8 cellular contexts compared by ENCODE assay signal in genomic region chr2:47172922-47173695, GRCh38. TPM values are rescaled to one million over a fixed set of nuclear protein-coding genes. Genes with fewer than 3 reads are reported as not detected.
DNase-seq lines count a peak whose midpoint lies in the region; ATAC-seq and TF ChIP-seq lines count a peak whose summit lies in the region.

No MANE protein-coding gene starts in this region.

- H3F3A ChIP-seq in DOHH2 (ENCODE audit: control insufficient read depth, insufficient read depth): peaks cover 14% of the 10 kb centered on the region

- CTCF ChIA-PET in Panc1 (lab: Charles Lee): interaction anchor here (0.5 to 0.9 kb wide), 2 partner anchors 91 to 149 kb away, joined by 4 to 9 read pairs; no protein-coding TSS in a partner anchor

- peaks cover 77% of the 10 kb centered on the region for H3K36me3 ChIP-seq in DOHH2 (ENCODE audit: control insufficient read depth, low read length)
- peaks cover 30% of the 10 kb centered on the region for H3K36me3 ChIP-seq in Panc1 (ENCODE audit: control insufficient read depth, insufficient read depth, low read length)
- H3K36me3 ChIP-seq in prostate gland: no peaks in the 10 kb centered on the region

- TF ChIP-seq CTCF in DOHH2 (IDR thresholded peaks at IDR 0.05; ENCODE audit: low read depth, low read length, poor library complexity, severe bottlenecking): no peak
- no peak for TF ChIP-seq CTCF in Panc1 (IDR thresholded peaks at IDR 0.05)
- no peak for TF ChIP-seq CTCF in prostate gland (IDR thresholded peaks at IDR 0.05)

- H3K27ac ChIP-seq in DOHH2 (ENCODE audit: low read depth, low read length) (no peak overlapping the region), Panc1 (ENCODE audit: low read length) (peak overlapping the region; percentile 90), epithelial cell of prostate (peak overlapping the region; percentile 93), prostate gland (peak overlapping the region; percentile 92 to 97)

- no peak for ATAC-seq in Panc1
- no peak for ATAC-seq in GM21723 (IDR thresholded peaks at IDR 0.05; ENCODE audit: unreplicated experiment)

- DNase-seq in Panc1 (ENCODE audit: low read depth, low spot score) (no peak), epithelial cell of prostate (ENCODE audit: low read depth, low spot score) (no peak), prostate gland (ENCODE audit: low spot score) (no peak), NCI-H128 (lab: John Stamatoyannopoulos, UW; ENCODE audit: unreplicated experiment) (no peak)
- DNase-seq in activated CD4-positive, CD25-positive, alpha-beta regulatory T cell (lab: John Stamatoyannopoulos, UW): no peak
- no peak for DNase-seq in stimulated activated CD4-positive, alpha-beta T cell treated with anti-CD3 and anti-CD28 coated beads, Interleukin-1b, Interleukin-23, amount 100 ng/mL, for 48 hours

- H3K4me2 ChIP-seq in DOHH2 (ENCODE audit: low read length): peak overlapping the region; percentile 86

- peaks cover 85% of the 10 kb centered on the region for H3K79me2 ChIP-seq in DOHH2 (ENCODE audit: control insufficient read depth, low read length)

- H3K9me2 ChIP-seq in DOHH2 (replicated peaks; ENCODE audit: control insufficient read depth, low read length): no peaks in the 10 kb centered on the region

- no TSS peak for BruUV-seq in Panc1 (replicated peaks; lab: Mats Ljungman, UMichigan)

- in situ Hi-C loops in Panc1 (cut with HindIII; ENCODE audit: low pct_unique_long_range_greater_than_20kb, low sequenced_read_pairs): no loop called here

- peaks cover 53% of the 10 kb centered on the region for H3K4me1 ChIP-seq in DOHH2 (ENCODE audit: control insufficient read depth, low read length)
- peaks cover 62% of the 10 kb centered on the region for H3K4me1 ChIP-seq in Panc1 (ENCODE audit: control insufficient read depth, insufficient read depth, low read length)
- H3K4me1 ChIP-seq in prostate gland (replicated peaks): peaks cover 14% of the 10 kb centered on the region

- POLR2A ChIA-PET in Panc1 (lab: Charles Lee): interaction anchor here (0.5 to 1.4 kb wide), 7 partner anchors 10 to 147 kb away, joined by 3 to 11 read pairs (median 7); no protein-coding TSS in a partner anchor

- WGBS in prostate gland: 44% methylated on average over 3 of the region's 3 CpGs

- H4K20me1 ChIP-seq in DOHH2 (ENCODE audit: control insufficient read depth, insufficient read depth, low read depth, low read length): peaks cover 60% of the 10 kb centered on the region

- H3K27me3 ChIP-seq in DOHH2 (ENCODE audit: control insufficient read depth, low read length) (no peaks in the 10 kb centered on the region), Panc1 (ENCODE audit: control insufficient read depth, insufficient read depth, low read length) (no peaks in the 10 kb centered on the region), prostate gland (replicated peaks; ENCODE audit: insufficient read depth) (no peaks in the 10 kb centered on the region)

- TF ChIP-seq POLR2A in prostate gland (IDR thresholded peaks at IDR 0.05): no peak

- intact Hi-C loops in Panc1 (cut with micrococcal nuclease; ENCODE audit: unreplicated experiment) (loop anchor here (5.0 kb wide), 1 partner anchor 149 kb away; no protein-coding TSS in a partner anchor), prostate gland (cut with DNase I) (loop anchor here (5.0 kb wide), 1 partner anchor 101 kb away; no protein-coding TSS in a partner anchor)

- no peaks in the 10 kb centered on the region for H3K9me3 ChIP-seq in DOHH2 (ENCODE audit: control insufficient read depth, insufficient read depth, low read length)
- no peaks in the 10 kb centered on the region for H3K9me3 ChIP-seq in Panc1 (ENCODE audit: control insufficient read depth, insufficient read depth, low read depth, low read length)
- H3K9me3 ChIP-seq in prostate gland: no peaks in the 10 kb centered on the region

- H3K4me3 ChIP-seq in DOHH2 (ENCODE audit: low read length) (peak overlapping the region; percentile 96), Panc1 (ENCODE audit: low read depth in 2 of 2, low read length in 2 of 2) (peak overlapping the region; percentile 69 to 92), prostate gland (no peak overlapping the region)

RNA-seq across cellular contexts. Expression of gene CALM2, which starts 3.2 kb away (rescaled TPM):
- total RNA-seq in Panc1 (2021; ENCODE audit: unreplicated experiment) (705 TPM), prostate gland (100 to 1,000 TPM; 391 to 511 TPM)
- 531 TPM for polyA plus RNA-seq in Panc1 (2012; ENCODE audit: insufficient read length)

RNA-seq across cellular contexts. Expression of gene STPG4, which starts 18.0 kb away (rescaled TPM):
- total RNA-seq in Panc1 (2021; ENCODE audit: unreplicated experiment) (0.36 TPM), prostate gland (1 to 10 TPM in 1 of 2 donors, not detected in 1; 1.4 TPM)
- not detected for polyA plus RNA-seq in Panc1 (2012; ENCODE audit: insufficient read length)

Comparison
In these comparisons a context has a peak if more than half of its experiments do, and no peak if none do; other contexts are left out.
1. H3K4me3 ChIP-seq: peak in DOHH2 (single experiment) and Panc1 (2 of 2); none in prostate gland (0 of 2).